ENCODE assay signal across 7 cellular contexts in genomic region chr6:162244031-162244430, GRCh38.
"Had no signal": no experiment of that assay in that cellular context is flagged by ENCODE, and none has a peak within 500 bp of the region (broad histone marks: within the 10 kb centered on the region; RNA-seq: fewer than 3 reads in every experiment).

No MANE protein-coding gene starts in this region.

- DNase-seq: GM23248, GOT3, H7, HFFc6, IMR-90 had no signal

- ATAC-seq: HCT116, K562 had no signal
